In genomic region chr15:94015324-94015723, GRCh38 we compare ENCODE assay signal across 24 cellular contexts.
"Had no signal": no experiment of that assay in that cellular context is flagged by ENCODE, and none has a peak within 500 bp of the region (broad histone marks: within the 10 kb centered on the region; RNA-seq: fewer than 3 reads in every experiment).

No MANE protein-coding gene starts in this region.

- DNase-seq: activated CD4-positive, CD25-positive, alpha-beta regulatory T cell; activated CD8-positive, alpha-beta memory T cell treated with anti-CD3 and anti-CD28 coated beads, Interleukin-2, amount 50 U/mL, for 4 hours; activated CD8-positive, alpha-beta T cell treated with anti-CD3 and anti-CD28 coated beads for 36 hours; activated naive CD4-positive, alpha-beta T cell treated with anti-CD3 and anti-CD28 coated beads, Interleukin-2, amount 50 U/mL, for 16 hours; activated naive CD8-positive, alpha-beta T cell treated with anti-CD3 and anti-CD28 coated beads, Interleukin-2, amount 10 ng/mL, durations not matched to agents 7 days and 5 days; activated T-cell treated with anti-CD3 and anti-CD28 coated beads, Interleukin-2, amount 50 U/mL, for 72 hours; adrenal gland; anterior cingulate cortex; caudate nucleus; Kasumi-1; KBM-7; NCI-H1105 treated with DMSO at 0.1 percent for 48 hours; NCI-H1436 treated with DMSO at 0.1 percent for 48 hours; NCI-H187; NCI-H2081 treated with DMSO at 0.1 percent for 48 hours; NCI-H446; NCI-H524; PC-3; SHP77 treated with DMSO at 0.1 percent for 48 hours; T-helper 17 cell; T-helper 9 cell had no signal

- H3K27ac ChIP-seq: adrenal gland, breast epithelium, VCaP had no signal

- H3K36me3 ChIP-seq: adrenal gland, breast epithelium had no signal

- H3K27me3 ChIP-seq: adrenal gland, breast epithelium had no signal

- ATAC-seq: activated CD8-positive, alpha-beta T cell treated with anti-CD3 and anti-CD28 coated beads for 36 hours; activated T-cell treated with anti-CD3 and anti-CD28 coated beads, Interleukin-2, amount 50 U/mL, for 72 hours; PC-3; T-helper 17 cell had no signal

- H3K4me3 ChIP-seq: adrenal gland, breast epithelium had no signal

- H3K4me1 ChIP-seq: adrenal gland, breast epithelium had no signal

- FAIRE-seq: RCC 7860 had no signal

- H3K9me3 ChIP-seq: adrenal gland, breast epithelium had no signal
